Comparison of ENCODE assay signal across 17 cellular contexts in the genomic region with DNA sequence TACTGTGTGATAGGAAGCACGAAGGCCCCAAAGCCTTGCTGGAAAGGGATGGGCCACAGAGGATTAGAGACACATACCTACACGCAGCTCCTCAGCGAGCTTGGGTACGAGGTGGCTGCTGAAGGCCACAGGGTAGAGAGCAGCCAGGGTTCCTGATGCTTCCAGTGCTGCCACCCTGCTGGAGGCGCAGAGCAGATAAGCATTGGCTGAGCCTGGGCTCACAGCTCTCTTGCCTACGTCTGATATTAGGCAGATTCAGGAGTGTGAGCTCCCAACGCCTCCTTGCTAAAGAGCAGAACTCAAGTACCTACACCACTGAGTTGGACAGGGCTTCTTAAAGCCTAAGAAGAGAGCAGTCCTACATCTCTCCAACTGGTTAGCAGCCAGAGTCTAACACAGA. TPM values are rescaled to one million over a fixed set of nuclear protein-coding genes. Genes with fewer than 3 reads are reported as not detected.
DNase-seq lines count a peak whose midpoint lies in the region; ATAC-seq and TF ChIP-seq lines count a peak whose summit lies in the region.
"Had no signal": no experiment of that assay in that cellular context is flagged by ENCODE, and none has a peak within 500 bp of the region (broad histone marks: within the 10 kb centered on the region; RNA-seq: fewer than 3 reads in every experiment).

No MANE protein-coding gene starts in this region.

- H3K27me3 ChIP-seq in left ventricle myocardium inferior (ENCODE audit: low read depth) (no peaks in the 10 kb centered on the region), upper lobe of left lung (no peaks in the 10 kb centered on the region)

- H3K4me3 Mint-ChIP-seq in nephron progenitor cell, result no peak overlapping the region
- no peak overlapping the region for H3K4me3 Mint-ChIP-seq in progenitor cell of endocrine pancreas (ENCODE audit: low read depth)

- ATAC-seq in left cardiac atrium (no peak), upper lobe of left lung (ENCODE audit: low FRiP score in 2 of 2) (no peak)

- H3K27me3 Mint-ChIP-seq in nephron progenitor cell (ENCODE audit: low read depth, poor library complexity) (no peaks in the 10 kb centered on the region), progenitor cell of endocrine pancreas (no peaks in the 10 kb centered on the region)

- no peak for TF ChIP-seq POLR2A in upper lobe of left lung (IDR thresholded peaks at IDR 0.05)

- peaks cover 94% of the 10 kb centered on the region for H3K36me3 ChIP-seq in left ventricle myocardium inferior
- peaks cover 24 to 99% (median 85%) of the 10 kb centered on the region in 4 donors for H3K36me3 ChIP-seq in upper lobe of left lung

- TF ChIP-seq CTCF in left ventricle myocardium inferior (IDR thresholded peaks at IDR 0.05; ENCODE audit: borderline replicate concordance) (no peak), nephron progenitor cell (IDR thresholded peaks at IDR 0.05) (no peak), upper lobe of left lung (IDR thresholded peaks at IDR 0.05) (no peak), progenitor cell of endocrine pancreas (IDR thresholded peaks at IDR 0.05; ENCODE audit: unreplicated experiment) (no peak)

- H3K4me1 Mint-ChIP-seq in nephron progenitor cell (no peaks in the 10 kb centered on the region), progenitor cell of endocrine pancreas (ENCODE audit: low read depth) (peaks cover 2% of the 10 kb centered on the region)

- TF ChIP-seq EP300 in upper lobe of left lung (IDR thresholded peaks at IDR 0.05), result no peak

- H3K9me3 Mint-ChIP-seq in nephron progenitor cell, result no peaks in the 10 kb centered on the region
- H3K9me3 Mint-ChIP-seq in progenitor cell of endocrine pancreas (ENCODE audit: low read depth), result no peaks in the 10 kb centered on the region

- peaks cover 44% of the 10 kb centered on the region for H3K36me3 Mint-ChIP-seq in nephron progenitor cell (ENCODE audit: low read depth)
- H3K36me3 Mint-ChIP-seq in progenitor cell of endocrine pancreas (ENCODE audit: insufficient read depth), result peaks cover 20% of the 10 kb centered on the region

- intact Hi-C loops in left ventricle myocardium inferior (cut with micrococcal nuclease), result loop anchor here (5.0 kb wide), 1 partner anchor 86 kb away; no protein-coding TSS in a partner anchor
- intact Hi-C loops in left cardiac atrium (cut with DNase I), result loop anchor here (5.0 to 10.0 kb wide), 3 partner anchors 86 to 149 kb away; no protein-coding TSS in a partner anchor

- H3K27ac ChIP-seq in left ventricle myocardium inferior (replicated peaks), result peak overlapping the region; percentile 27
- H3K27ac ChIP-seq in epithelial cell of prostate, result peak overlapping the region; percentile 64
- H3K27ac ChIP-seq in upper lobe of left lung, result peak overlapping the region in 3 of 4 donors; percentile 42 to 70 (median 68)

- 87 to 100% methylated on average over 3 to 7 of the region's 7 CpGs for WGBS in upper lobe of left lung, 2 donors

- no peak for DNase-seq in left ventricle myocardium inferior
- DNase-seq in left cardiac atrium, result no peak
- no peak for DNase-seq in epithelial cell of prostate (ENCODE audit: low read depth, low spot score)
- DNase-seq in nephron progenitor cell, result no peak
- no peak for DNase-seq in upper lobe of left lung
- DNase-seq in progenitor cell of endocrine pancreas (ENCODE audit: low spot score, unreplicated experiment), result no peak
- DNase-seq in NCI-H748 treated with DMSO at 0.1 percent for 48 hours (lab: John Stamatoyannopoulos, UW), result no peak
- no peak for DNase-seq in NCI-H1048 (lab: John Stamatoyannopoulos, UW)
- DNase-seq: C1 segment of cervical spinal cord; DMS 273 treated with DMSO at 0.1 percent for 48 hours; GDM1; IMR-90; NCI-H1105 treated with DMSO at 0.1 percent for 48 hours; NCI-H187; NCI-H345; NCI-H69; NK-92 treated with Interleukin-12 subunit alpha and Interleukin-12 subunit beta, amount 100 ng/mL, for 24 hours had no signal

- H3K27ac Mint-ChIP-seq in nephron progenitor cell (peak overlapping the region; percentile 19), progenitor cell of endocrine pancreas (no peak overlapping the region)

- H3K4me3 ChIP-seq in left ventricle myocardium inferior (no peak overlapping the region), upper lobe of left lung (no peak overlapping the region)

- H3K9me3 ChIP-seq in left ventricle myocardium inferior (replicated peaks) (no peaks in the 10 kb centered on the region), upper lobe of left lung (no peaks in the 10 kb centered on the region)

- H3K4me1 ChIP-seq in left ventricle myocardium inferior, result peaks cover 38% of the 10 kb centered on the region
- H3K4me1 ChIP-seq in upper lobe of left lung, result peaks cover 0 to 27% (median 14%) of the 10 kb centered on the region in 4 donors

RNA-seq across cellular contexts. Expression of a gene that starts 20.0 kb away (rescaled TPM):
- 17.8 TPM for total RNA-seq in left ventricle myocardium inferior
- total RNA-seq in left cardiac atrium, result 10 to 100 TPM; 26.2 to 26.5 TPM
- 10 to 100 TPM; 40.0 to 84.7 (median 60.1) TPM for total RNA-seq in upper lobe of left lung
- total RNA-seq in progenitor cell of endocrine pancreas, result 59.6 and 64.9 TPM in 2 replicates

RNA-seq across cellular contexts. Expression of a gene that starts 20.2 kb away (rescaled TPM):
- total RNA-seq in left ventricle myocardium inferior (14.9 TPM), left cardiac atrium (10 to 100 TPM; 16.6 to 18.6 TPM), upper lobe of left lung (10 to 100 TPM; 19.5 to 30.4 (median 28.1) TPM), progenitor cell of endocrine pancreas (38.0 and 41.5 TPM in 2 replicates)

RNA-seq across cellular contexts. Expression of a gene that starts 32.2 kb away (rescaled TPM):
- total RNA-seq in left ventricle myocardium inferior, result 42.7 TPM
- 10 to 100 TPM; 31.9 to 34.0 TPM for total RNA-seq in left cardiac atrium
- total RNA-seq in upper lobe of left lung, result 100 to 1,000 TPM in 1 of 6 donors, 10 to 100 TPM in 5; 62.5 to 148 (median 77.0) TPM
- 80.6 and 82.1 TPM in 2 replicates for total RNA-seq in progenitor cell of endocrine pancreas

RNA-seq across cellular contexts. Expression of a gene that starts 32.7 kb away (rescaled TPM):
- 17.1 TPM for total RNA-seq in left ventricle myocardium inferior
- total RNA-seq in left cardiac atrium, result 10 to 100 TPM; 22.6 to 23.7 TPM
- total RNA-seq in upper lobe of left lung, result 10 to 100 TPM; 40.6 to 93.1 (median 67.3) TPM
- 9.0 and 9.2 TPM in 2 replicates for total RNA-seq in progenitor cell of endocrine pancreas

RNA-seq across cellular contexts. Expression of a gene that starts 40.0 kb away (rescaled TPM):
- total RNA-seq in left ventricle myocardium inferior (233 TPM), left cardiac atrium (100 to 1,000 TPM; 258 to 344 TPM), upper lobe of left lung (100 to 1,000 TPM in 5 of 6 donors, 10 to 100 TPM in 1; 55.5 to 184 (median 137) TPM), progenitor cell of endocrine pancreas (130 and 137 TPM in 2 replicates)
